Comparison of ENCODE assay signal across 12 cellular contexts in the genomic region with DNA sequence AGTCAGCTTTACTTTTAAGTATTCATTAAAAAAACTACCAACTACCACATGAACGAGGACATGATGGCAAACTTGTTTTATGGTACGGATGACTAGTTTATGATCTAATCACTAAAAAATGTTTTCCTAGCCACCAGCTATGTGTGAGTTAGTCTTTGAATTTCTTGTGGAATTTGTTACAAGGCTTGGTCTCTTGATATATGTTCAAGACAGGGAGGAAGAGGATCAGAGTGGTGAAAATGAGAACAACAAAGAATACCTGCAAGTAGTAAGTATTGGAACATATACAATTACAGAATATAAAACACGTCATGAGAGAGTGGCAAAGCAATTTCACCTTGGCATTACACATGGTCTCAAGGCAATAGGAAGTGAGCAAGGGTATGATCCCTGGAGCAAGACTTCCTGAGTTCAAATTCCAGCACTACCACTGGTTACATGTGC.
A peak's percentile ranks its signal among the peaks of the same experiment; 100 is the strongest.
DNase-seq lines count a peak whose midpoint lies in the region; ATAC-seq and TF ChIP-seq lines count a peak whose summit lies in the region.
"Had no signal": no experiment of that assay in that cellular context is flagged by ENCODE, and none has a peak within 500 bp of the region (broad histone marks: within the 10 kb centered on the region; RNA-seq: fewer than 3 reads in every experiment).

No MANE protein-coding gene starts in this region.

- ATAC-seq in activated T-cell treated with anti-CD3 and anti-CD28 coated beads, Interleukin-2, amount 50 U/mL, for 72 hours (replicated peaks in 1 of 2), result no peak
- ATAC-seq in CD8-positive, alpha-beta T cell, result no peak
- ATAC-seq: body of pancreas had no signal

- no peak overlapping the region for H3K27ac ChIP-seq in CD8-positive, alpha-beta T cell (ENCODE audit: low read depth, low read length)
- H3K27ac ChIP-seq: body of pancreas, spleen had no signal

- no peaks in the 10 kb centered on the region for H3K4me1 ChIP-seq in CD8-positive, alpha-beta T cell (ENCODE audit: insufficient read depth, low read length)
- H3K4me1 ChIP-seq: body of pancreas, spleen had no signal

- DNase-seq in AG09309 (ENCODE audit: low read depth) (peak; percentile 92), cerebellar cortex (ENCODE audit: low spot score) (peak; percentile 69), left kidney (ENCODE audit: low read depth, low spot score) (peak; percentile 23), GM19238 (ENCODE audit: insufficient read length, low spot score) (no peak), NCI-H1694 treated with DMSO at 0.1 percent for 48 hours (lab: John Stamatoyannopoulos, UW) (no peak)
- no peak for DNase-seq in activated T-cell treated with anti-CD3 and anti-CD28 coated beads, Interleukin-2, amount 50 U/mL, for 72 hours
- no peak for DNase-seq in CD8-positive, alpha-beta T cell
- DNase-seq: body of pancreas; CD4-positive, alpha-beta T cell; NCI-H1436; spleen had no signal

- CTCF ChIA-PET in CD8-positive, alpha-beta T cell (lab: Charles Lee), result no interaction called here

- TF ChIP-seq RAD21 in Ishikawa (IDR thresholded peaks at IDR 0.05; ENCODE audit: low read depth), result no peak

- H3K27me3 Mint-ChIP-seq in activated T-cell treated with anti-CD3 and anti-CD28 coated beads, Interleukin-2, amount 50 U/mL, for 72 hours (ENCODE audit: low read depth), result no peaks in the 10 kb centered on the region
- H3K27me3 Mint-ChIP-seq in CD8-positive, alpha-beta T cell (ENCODE audit: low read depth), result no peaks in the 10 kb centered on the region
- H3K27me3 Mint-ChIP-seq: CD4-positive, alpha-beta T cell had no signal

- H3K27ac Mint-ChIP-seq in activated T-cell treated with anti-CD3 and anti-CD28 coated beads, Interleukin-2, amount 50 U/mL, for 72 hours, result no peak overlapping the region
- H3K27ac Mint-ChIP-seq in CD8-positive, alpha-beta T cell, result no peak overlapping the region
- H3K27ac Mint-ChIP-seq: CD4-positive, alpha-beta T cell had no signal

- no peak for TF ChIP-seq CTCF in AG09309 (IDR thresholded peaks at IDR 0.05; ENCODE audit: control insufficient read depth, insufficient read depth, low read depth, low read length, missing control alignments)
- TF ChIP-seq CTCF in CD8-positive, alpha-beta T cell (IDR thresholded peaks at IDR 0.05), result no peak

- peak; percentile 56 for TF ChIP-seq EP300 in Ishikawa (IDR thresholded peaks at IDR 0.05; ENCODE audit: borderline replicate concordance)

- no peaks in the 10 kb centered on the region for H3K27me3 ChIP-seq in CD8-positive, alpha-beta T cell (ENCODE audit: insufficient read depth, low read length)
- H3K27me3 ChIP-seq: body of pancreas, spleen had no signal

- POLR2A ChIA-PET in CD8-positive, alpha-beta T cell (lab: Charles Lee), result no interaction called here

- H3K9me3 Mint-ChIP-seq in activated T-cell treated with anti-CD3 and anti-CD28 coated beads, Interleukin-2, amount 50 U/mL, for 72 hours, result peaks cover under 1 to 4% of the 10 kb centered on the region in 2 donors
- no peaks in the 10 kb centered on the region for H3K9me3 Mint-ChIP-seq in CD8-positive, alpha-beta T cell
- H3K9me3 Mint-ChIP-seq: CD4-positive, alpha-beta T cell had no signal

- H3K36me3 Mint-ChIP-seq in activated T-cell treated with anti-CD3 and anti-CD28 coated beads, Interleukin-2, amount 50 U/mL, for 72 hours (ENCODE audit: insufficient read depth in 2 of 2), result no peaks in the 10 kb centered on the region
- no peaks in the 10 kb centered on the region for H3K36me3 Mint-ChIP-seq in CD8-positive, alpha-beta T cell

- intact Hi-C loops in CD8-positive, alpha-beta T cell (cut with DNase I, micrococcal nuclease), result no loop called here

- no peak overlapping the region for H3K4me3 ChIP-seq in AG09309 (ENCODE audit: control insufficient read depth, low read depth, low read length)
- no peak overlapping the region for H3K4me3 ChIP-seq in CD8-positive, alpha-beta T cell (ENCODE audit: low read depth, low read length)
- H3K4me3 ChIP-seq: body of pancreas, spleen had no signal

- no peaks in the 10 kb centered on the region for H3K4me1 Mint-ChIP-seq in activated T-cell treated with anti-CD3 and anti-CD28 coated beads, Interleukin-2, amount 50 U/mL, for 72 hours (ENCODE audit: low read depth)
- H3K4me1 Mint-ChIP-seq in CD8-positive, alpha-beta T cell (ENCODE audit: low read depth), result no peaks in the 10 kb centered on the region

- no peak overlapping the region for H3K4me3 Mint-ChIP-seq in activated T-cell treated with anti-CD3 and anti-CD28 coated beads, Interleukin-2, amount 50 U/mL, for 72 hours
- no peak overlapping the region for H3K4me3 Mint-ChIP-seq in CD8-positive, alpha-beta T cell
- H3K4me3 Mint-ChIP-seq: CD4-positive, alpha-beta T cell had no signal

- no peaks in the 10 kb centered on the region for H3K36me3 ChIP-seq in CD8-positive, alpha-beta T cell (ENCODE audit: insufficient read depth, low read length)
- H3K36me3 ChIP-seq: spleen had no signal

- no peaks in the 10 kb centered on the region for H3K9me3 ChIP-seq in CD8-positive, alpha-beta T cell (ENCODE audit: low read length)
- H3K9me3 ChIP-seq: body of pancreas had no signal

TF ChIP-seq in Ishikawa, 13 proteins besides CTCF, POLR2A, EP300 and RAD21:
- no peak for TF ChIP-seq EGR1 (IDR thresholded peaks at IDR 0.05)
- TF ChIP-seq TEAD4 (IDR thresholded peaks at IDR 0.05), result peak; percentile 72
- no peak for TF ChIP-seq CREB1 (IDR thresholded peaks at IDR 0.05; ENCODE audit: low read depth)
- no peak for TF ChIP-seq REST (IDR thresholded peaks at IDR 0.05; ENCODE audit: low read depth)
- TF ChIP-seq NFIC (IDR thresholded peaks at IDR 0.05), result no peak
- no peak for TF ChIP-seq CEBPB (IDR thresholded peaks at IDR 0.05)
- 0 out of 2 replicates have a peak, but pooled peaks have one; percentile 20 for TF ChIP-seq FOXM1 (IDR thresholded peaks at IDR 0.05; ENCODE audit: borderline replicate concordance, low read depth)

Comparison
In these comparisons a context has a peak if more than half of its experiments do, and no peak if none do; other contexts are left out.
1. DNase-seq: peak in AG09309 (single experiment), cerebellar cortex (single experiment) and left kidney (single experiment); none in activated T-cell treated with anti-CD3 and anti-CD28 coated beads, Interleukin-2, amount 50 U/mL, for 72 hours (0 of 2), GM19238 (single experiment), CD8-positive, alpha-beta T cell (0 of 7) and NCI-H1694 treated with DMSO at 0.1 percent for 48 hours (single experiment).